ENCODE assay signal across 22 cellular contexts in genomic region chr13:23959231-23959862, GRCh38.
DNase-seq lines count a peak whose midpoint lies in the region; ATAC-seq and TF ChIP-seq lines count a peak whose summit lies in the region.
"Had no signal": no experiment of that assay in that cellular context is flagged by ENCODE, and none has a peak within 500 bp of the region (broad histone marks: within the 10 kb centered on the region; RNA-seq: fewer than 3 reads in every experiment).

No MANE protein-coding gene starts in this region.

- H2AFZ ChIP-seq in PC-3 (ENCODE audit: low read length) (0 out of 2 replicates have a peak overlapping the region, but pooled peaks have one; percentile 28), parathyroid adenoma (peak overlapping the region; percentile 53)

- peak; percentile 14 for DNase-seq in EH (ENCODE audit: low read depth)
- DNase-seq in PC-3: peak; percentile 23
- peak; percentile 52 for DNase-seq in fibroblast of peridontal ligament (ENCODE audit: extremely low read depth)
- DNase-seq in NCI-H2081 (lab: John Stamatoyannopoulos, UW): no peak
- no peak for DNase-seq in A172 (ENCODE audit: low spot score)
- no peak for DNase-seq in 8988T
- DNase-seq in G401 (ENCODE audit: low spot score): no peak
- DNase-seq: activated naive CD4-positive, alpha-beta T cell treated with anti-CD3 and anti-CD28 coated beads, Interleukin-2, amount 10 ng/mL, durations not matched to agents 7 days and 5 days; anterior cingulate cortex; CD4-positive, alpha-beta memory T cell; effector CD8-positive, alpha-beta T cell; naive thymus-derived CD4-positive, alpha-beta T cell; NCI-H1105; NCI-H2029; NCI-H226; NCI-H82; occipital lobe; stimulated activated CD4-positive, alpha-beta T cell treated with anti-CD3 and anti-CD28 coated beads, Interleukin-12 subunit alpha, Interleukin-12 subunit beta, amount 100 ng/mL, for 4 hours; stimulated activated naive CD8-positive, alpha-beta T cell treated with anti-CD3 and anti-CD28 coated beads, Interleukin-15, Interleukin-2, amounts not matched to agents 100 U/mL and 50 U/mL, for 24 hours; WERI-Rb-1 had no signal

- POLR2A ChIA-PET in PC-3 (lab: Charles Lee; ENCODE audit: unreplicated experiment): interaction anchor here (0.6 kb wide), 1 partner anchor 95 kb away, joined by 3 read pairs; no protein-coding TSS in a partner anchor

- H3K9me3 ChIP-seq in PC-3 (ENCODE audit: low read length) (no peaks in the 10 kb centered on the region), parathyroid adenoma (ENCODE audit: control insufficient read depth, low read length) (no peaks in the 10 kb centered on the region)
- H3K9me3 ChIP-seq: right atrium auricular region had no signal

- no peaks in the 10 kb centered on the region for H3F3A ChIP-seq in PC-3 (ENCODE audit: low read length, unreplicated experiment)

- H3K9me2 ChIP-seq in PC-3 (replicated peaks; ENCODE audit: low read length): no peaks in the 10 kb centered on the region

- H4K20me1 ChIP-seq in PC-3 (ENCODE audit: low read length): no peaks in the 10 kb centered on the region

- H3K4me2 ChIP-seq in PC-3 (ENCODE audit: low read length) (no peak overlapping the region), parathyroid adenoma (ENCODE audit: low read length) (no peak overlapping the region)

- in situ Hi-C loops in G401 (cut with HindIII; ENCODE audit: low sequenced_read_pairs): no loop called here

- peaks cover 47% of the 10 kb centered on the region for H3K4me1 ChIP-seq in PC-3 (ENCODE audit: insufficient read depth, low read length)
- H3K4me1 ChIP-seq in parathyroid adenoma: no peaks in the 10 kb centered on the region
- H3K4me1 ChIP-seq: right atrium auricular region had no signal

- no TSS peak for BruUV-seq in PC-3 (replicated peaks; lab: Mats Ljungman, UMichigan)

- intact Hi-C loops in PC-3 (cut with micrococcal nuclease): no loop called here

- no peaks in the 10 kb centered on the region for H3K36me3 ChIP-seq in PC-3 (ENCODE audit: low read depth, low read length)
- no peaks in the 10 kb centered on the region for H3K36me3 ChIP-seq in parathyroid adenoma (ENCODE audit: control insufficient read depth, insufficient read depth, low read length)
- H3K36me3 ChIP-seq: right atrium auricular region, WERI-Rb-1 had no signal

- H3K4me3 ChIP-seq in PC-3 (ENCODE audit: low read length) (no peak overlapping the region), parathyroid adenoma (ENCODE audit: low read depth, low read length) (no peak overlapping the region)
- H3K4me3 ChIP-seq: right atrium auricular region had no signal

- H3K9ac ChIP-seq in PC-3 (ENCODE audit: low read length) (no peak overlapping the region), parathyroid adenoma (no peak overlapping the region)

- TF ChIP-seq CTCF in PC-3 (conservative IDR thresholded peaks at IDR 0.05; ENCODE audit: low read depth, low read length): no peak
- TF ChIP-seq CTCF in parathyroid adenoma (IDR thresholded peaks at IDR 0.05): no peak

- H3K79me2 ChIP-seq in PC-3 (ENCODE audit: low read length) (no peaks in the 10 kb centered on the region), parathyroid adenoma (no peaks in the 10 kb centered on the region)

- peak; percentile 6; the same call in 1 of the 2 replicates for ATAC-seq in PC-3
- ATAC-seq: naive thymus-derived CD4-positive, alpha-beta T cell; stimulated activated naive CD8-positive, alpha-beta T cell treated with anti-CD3 and anti-CD28 coated beads, Interleukin-15, Interleukin-2, amounts not matched to agents 100 U/mL and 50 U/mL, for 24 hours had no signal

- H3K27ac ChIP-seq in PC-3 (ENCODE audit: low read length) (no peak overlapping the region), parathyroid adenoma (no peak overlapping the region)
- H3K27ac ChIP-seq: right atrium auricular region, WERI-Rb-1 had no signal

- CTCF ChIA-PET in PC-3 (lab: Charles Lee): interaction anchor here (0.8 to 1.0 kb wide), 2 partner anchors 30 to 36 kb away, joined by 3 read pairs; no protein-coding TSS in a partner anchor

- H3K27me3 ChIP-seq in PC-3 (ENCODE audit: low read length) (no peaks in the 10 kb centered on the region), parathyroid adenoma (ENCODE audit: control insufficient read depth, insufficient read depth, low read length) (no peaks in the 10 kb centered on the region)
- H3K27me3 ChIP-seq: right atrium auricular region had no signal

Comparison
In these comparisons a context has a peak if more than half of its experiments do, and no peak if none do; other contexts are left out.
1. DNase-seq: peak in EH (single experiment), PC-3 (single experiment) and fibroblast of peridontal ligament (single experiment); none in NCI-H2081 (0 of 2), A172 (single experiment), 8988T (single experiment) and G401 (single experiment).